ENCODE assay signal across 1 cellular context in the genomic region with DNA sequence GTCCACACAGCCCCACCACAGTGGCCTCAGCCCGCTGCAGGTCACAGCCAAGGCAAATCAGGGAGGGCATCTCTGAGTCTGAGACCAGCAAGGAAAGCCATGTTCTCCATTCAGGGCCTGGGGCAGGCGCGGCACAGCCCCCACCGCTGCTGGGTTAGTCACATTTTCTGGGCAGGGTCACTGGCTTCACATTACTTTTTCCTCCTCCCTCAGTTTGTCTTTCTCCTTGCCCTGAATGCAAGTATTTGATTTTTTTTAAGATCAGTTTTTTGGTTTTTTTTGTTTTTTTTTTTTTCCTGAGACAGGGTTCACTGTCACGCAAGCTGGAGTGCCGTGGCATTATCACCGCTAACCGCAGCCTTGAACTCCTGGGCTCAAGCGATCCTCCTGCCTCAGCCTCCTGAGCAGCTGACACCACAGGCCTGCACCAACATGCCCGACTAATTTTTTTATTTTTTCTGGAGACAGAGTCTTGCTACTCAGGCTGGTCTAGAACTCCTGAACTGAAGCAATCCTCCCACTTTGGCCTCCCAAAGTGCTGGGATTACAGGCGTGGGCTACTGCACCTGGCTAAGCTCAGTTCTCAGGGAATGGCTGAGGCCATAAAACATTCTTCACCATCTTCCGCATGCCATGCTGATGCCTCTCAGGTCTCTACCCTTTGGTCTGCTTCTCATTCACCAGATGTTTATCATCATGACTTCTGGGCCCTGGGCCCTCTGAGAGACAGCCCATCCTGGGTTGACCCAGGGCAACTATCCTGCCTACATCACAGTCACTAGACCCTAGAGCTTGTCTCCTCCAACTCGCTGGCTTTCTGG.
TF ChIP-seq lines count a peak whose summit lies in the region.

No MANE protein-coding gene starts in this region.

TF ChIP-seq in SK-N-SH, 30 proteins besides CTCF, POLR2A, EP300 and RAD21 (continued from another document):
- TF ChIP-seq, protein P1, sequence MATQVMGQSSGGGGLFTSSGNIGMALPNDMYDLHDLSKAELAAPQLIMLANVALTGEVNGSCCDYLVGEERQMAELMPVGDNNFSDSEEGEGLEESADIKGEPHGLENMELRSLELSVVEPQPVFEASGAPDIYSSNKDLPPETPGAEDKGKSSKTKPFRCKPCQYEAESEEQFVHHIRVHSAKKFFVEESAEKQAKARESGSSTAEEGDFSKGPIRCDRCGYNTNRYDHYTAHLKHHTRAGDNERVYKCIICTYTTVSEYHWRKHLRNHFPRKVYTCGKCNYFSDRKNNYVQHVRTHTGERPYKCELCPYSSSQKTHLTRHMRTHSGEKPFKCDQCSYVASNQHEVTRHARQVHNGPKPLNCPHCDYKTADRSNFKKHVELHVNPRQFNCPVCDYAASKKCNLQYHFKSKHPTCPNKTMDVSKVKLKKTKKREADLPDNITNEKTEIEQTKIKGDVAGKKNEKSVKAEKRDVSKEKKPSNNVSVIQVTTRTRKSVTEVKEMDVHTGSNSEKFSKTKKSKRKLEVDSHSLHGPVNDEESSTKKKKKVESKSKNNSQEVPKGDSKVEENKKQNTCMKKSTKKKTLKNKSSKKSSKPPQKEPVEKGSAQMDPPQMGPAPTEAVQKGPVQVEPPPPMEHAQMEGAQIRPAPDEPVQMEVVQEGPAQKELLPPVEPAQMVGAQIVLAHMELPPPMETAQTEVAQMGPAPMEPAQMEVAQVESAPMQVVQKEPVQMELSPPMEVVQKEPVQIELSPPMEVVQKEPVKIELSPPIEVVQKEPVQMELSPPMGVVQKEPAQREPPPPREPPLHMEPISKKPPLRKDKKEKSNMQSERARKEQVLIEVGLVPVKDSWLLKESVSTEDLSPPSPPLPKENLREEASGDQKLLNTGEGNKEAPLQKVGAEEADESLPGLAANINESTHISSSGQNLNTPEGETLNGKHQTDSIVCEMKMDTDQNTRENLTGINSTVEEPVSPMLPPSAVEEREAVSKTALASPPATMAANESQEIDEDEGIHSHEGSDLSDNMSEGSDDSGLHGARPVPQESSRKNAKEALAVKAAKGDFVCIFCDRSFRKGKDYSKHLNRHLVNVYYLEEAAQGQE (IDR thresholded peaks at IDR 0.05; ENCODE audit: low read depth, low read length), result no peak
- no peak for TF ChIP-seq NFIC (IDR thresholded peaks at IDR 0.05; ENCODE audit: borderline replicate concordance)
